Comparison of ENCODE assay signal across 8 cellular contexts in the genomic region with DNA sequence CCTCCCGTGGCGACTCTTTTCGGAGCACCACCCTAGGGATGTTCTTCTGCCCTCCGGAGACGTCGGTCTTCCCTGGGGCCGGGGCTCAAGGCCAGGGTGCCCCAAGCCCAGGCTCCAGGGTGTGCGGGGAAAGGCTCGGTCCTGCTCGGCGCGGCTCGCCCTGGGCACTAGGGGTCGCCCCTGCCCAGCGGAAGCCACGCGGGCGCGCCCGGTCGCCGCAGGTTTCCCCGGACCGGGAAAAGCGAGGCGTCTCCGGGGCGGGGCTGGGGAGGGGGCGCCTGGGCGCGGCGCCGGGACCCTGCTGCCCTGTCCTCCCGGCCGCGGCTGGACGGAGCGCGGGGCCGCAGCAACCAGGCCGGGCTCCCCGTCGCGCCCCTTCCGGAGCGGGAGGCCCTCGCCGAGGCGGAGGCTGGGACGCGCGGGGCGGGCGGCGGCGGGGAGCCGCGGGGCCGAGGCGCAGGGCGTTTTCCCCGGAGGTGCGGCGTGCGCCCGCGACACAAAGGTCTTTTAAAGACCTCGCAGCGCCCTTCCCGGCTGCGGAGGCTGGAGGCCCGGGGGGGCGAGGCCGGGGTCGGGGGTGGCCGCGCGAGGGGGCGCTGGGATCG.
DNase-seq lines count a peak whose midpoint lies in the region; ATAC-seq and TF ChIP-seq lines count a peak whose summit lies in the region.

No MANE protein-coding gene starts in this region.

- H3K79me2 ChIP-seq in smooth muscle cell (ENCODE audit: low read depth) = no peaks in the 10 kb centered on the region

- DNase-seq in NCI-H1105 (lab: John Stamatoyannopoulos, UW) (peak; percentile 37), UCSD-AML1 (lab: John Stamatoyannopoulos, UW; ENCODE audit: unreplicated experiment) (peak; percentile 68), brain microvascular endothelial cell (no peak), immature natural killer cell (peak; percentile 73 to 79 (median 76)), smooth muscle cell (lab: John Stamatoyannopoulos, UW; ENCODE audit: unreplicated experiment) (peak; percentile 29), foreskin melanocyte (no peak)

- TF ChIP-seq CTCF in GM12874 (IDR thresholded peaks at IDR 0.05; ENCODE audit: insufficient read depth, low read depth, low read length) (peak; percentile 94), brain microvascular endothelial cell (IDR thresholded peaks at IDR 0.05; ENCODE audit: low read depth, low read length, missing control alignments) (peak; percentile 70), smooth muscle cell (IDR thresholded peaks at IDR 0.05; ENCODE audit: borderline replicate concordance, insufficient read depth, poor library complexity, severe bottlenecking) (peak; percentile 95)

- peak overlapping the region; percentile 97 for H3K4me2 ChIP-seq in smooth muscle cell

- H3K27ac Mint-ChIP-seq in immature natural killer cell = no peak overlapping the region

- WGBS in smooth muscle cell (ENCODE audit: low lambda C conversion rate) = under 1% methylated on average over 19 of the region's 80 CpGs

- H3K4me1 Mint-ChIP-seq in immature natural killer cell = peaks cover 11 to 14% of the 10 kb centered on the region in 2 donors

- no peaks in the 10 kb centered on the region for H3K9me3 ChIP-seq in smooth muscle cell (replicated peaks; ENCODE audit: low read depth)

- H3K9ac ChIP-seq in smooth muscle cell (ENCODE audit: low read depth) = peak overlapping the region; percentile 84

- H3K36me3 ChIP-seq in brain microvascular endothelial cell (replicated peaks) (no peaks in the 10 kb centered on the region), smooth muscle cell (ENCODE audit: low read depth) (no peaks in the 10 kb centered on the region)

- peak; percentile 82 for ATAC-seq in HG02588 (IDR thresholded peaks at IDR 0.05; ENCODE audit: unreplicated experiment)

- H3K4me3 ChIP-seq in brain microvascular endothelial cell (ENCODE audit: low read depth, low read length) = peak overlapping the region; percentile 65
- H3K4me3 ChIP-seq in smooth muscle cell = peak overlapping the region; percentile 87

- H3K27ac ChIP-seq in brain microvascular endothelial cell (peak overlapping the region; percentile 81), smooth muscle cell (ENCODE audit: low read depth) (peak overlapping the region; percentile 36)

- in situ Hi-C loops in brain microvascular endothelial cell (cut with HindIII; ENCODE audit: low pct_ligation_motif_present, low sequenced_read_pairs) = no loop called here

- peaks cover 1 to 3% (median 2%) of the 10 kb centered on the region in 3 donors for H3K27me3 Mint-ChIP-seq in immature natural killer cell (ENCODE audit: low read depth in 3 of 3)

- peak overlapping the region; percentile 90 for H2AFZ ChIP-seq in smooth muscle cell (ENCODE audit: low read depth)

- no peaks in the 10 kb centered on the region for H4K20me1 ChIP-seq in smooth muscle cell (ENCODE audit: low read depth)

- H3K27me3 ChIP-seq in brain microvascular endothelial cell (replicated peaks) (no peaks in the 10 kb centered on the region), smooth muscle cell (ENCODE audit: low read depth) (no peaks in the 10 kb centered on the region)

- H3K4me1 ChIP-seq in smooth muscle cell (ENCODE audit: low read depth) = peaks cover 16% of the 10 kb centered on the region

- H3K36me3 Mint-ChIP-seq in immature natural killer cell = no peaks in the 10 kb centered on the region

- H3F3A ChIP-seq in smooth muscle cell (ENCODE audit: low read depth) = no peaks in the 10 kb centered on the region

- peak overlapping the region; percentile 41 to 87 (median 54) for H3K4me3 Mint-ChIP-seq in immature natural killer cell

- no peaks in the 10 kb centered on the region for H3K9me3 Mint-ChIP-seq in immature natural killer cell

Comparison
In these comparisons a context has a peak if more than half of its experiments do, and no peak if none do; other contexts are left out.
1. DNase-seq: peak in NCI-H1105 (single experiment), UCSD-AML1 (single experiment), immature natural killer cell (3 of 3) and smooth muscle cell (single experiment); none in brain microvascular endothelial cell (single experiment) and foreskin melanocyte (single experiment).
2. Peak in every context shown above with its lines, with median percentiles within 50 percentile points of each other: CTCF ChIP-seq.